In genomic region chr12:79555006-79555925, GRCh38 we compare ENCODE assay signal across 9 cellular contexts.
A peak's percentile ranks its signal among the peaks of the same experiment; 100 is the strongest.
DNase-seq lines count a peak whose midpoint lies in the region; ATAC-seq, FAIRE-seq and TF ChIP-seq lines count a peak whose summit lies in the region.
"Had no signal": no experiment of that assay in that cellular context is flagged by ENCODE, and none has a peak within 500 bp of the region (broad histone marks: within the 10 kb centered on the region; RNA-seq: fewer than 3 reads in every experiment).

No MANE protein-coding gene starts in this region.

- ATAC-seq in upper lobe of right lung: peak; percentile 61
- ATAC-seq in HG02973 (IDR thresholded peaks at IDR 0.05; ENCODE audit: unreplicated experiment): no peak

- no peak for FAIRE-seq in GM12892 (lab: Jason Lieb, UNC)

- no peaks in the 10 kb centered on the region for H4K20me1 ChIP-seq in hepatocyte (ENCODE audit: insufficient read depth, poor library complexity, severe bottlenecking)

- no peaks in the 10 kb centered on the region for H3K9me2 ChIP-seq in hepatocyte (replicated peaks; ENCODE audit: insufficient read depth)

- no peak overlapping the region for H2AFZ ChIP-seq in hepatocyte

- H3K4me1 ChIP-seq in hepatocyte (ENCODE audit: insufficient read depth) (peaks cover 29% of the 10 kb centered on the region), upper lobe of right lung (peaks cover 47% of the 10 kb centered on the region)
- H3K4me1 ChIP-seq: SJCRH30 had no signal

- H3K9me3 ChIP-seq in hepatocyte (ENCODE audit: low read depth) (no peaks in the 10 kb centered on the region), upper lobe of right lung (no peaks in the 10 kb centered on the region)
- H3K9me3 ChIP-seq: SJCRH30 had no signal

- WGBS in hepatocyte (ENCODE audit: low lambda C conversion rate, missing lambda C conversion rate): 59% methylated on average over 4 of the region's 4 CpGs

- H3K27ac ChIP-seq in VCaP (peak overlapping the region; percentile 87), hepatocyte (peak overlapping the region; percentile 51), upper lobe of right lung (no peak overlapping the region)
- H3K27ac ChIP-seq: SJCRH30 had no signal

- intact Hi-C loops in upper lobe of right lung (cut with DNase I): no loop called here

- no peak overlapping the region for H3K4me2 ChIP-seq in hepatocyte

- H3K4me3 ChIP-seq in hepatocyte (no peak overlapping the region), upper lobe of right lung (no peak overlapping the region)
- H3K4me3 ChIP-seq: SJCRH30 had no signal

- TF ChIP-seq CTCF in VCaP (conservative IDR thresholded peaks at IDR 0.05) (peak; percentile 81), hepatocyte (IDR thresholded peaks at IDR 0.05; ENCODE audit: poor library complexity) (peak; percentile 90), upper lobe of right lung (IDR thresholded peaks at IDR 0.05) (peak; percentile 58)

- TF ChIP-seq POLR2A in GM12892 (IDR thresholded peaks at IDR 0.05; ENCODE audit: low read depth, low read length): no peak

- H3K27me3 ChIP-seq in hepatocyte (no peaks in the 10 kb centered on the region), upper lobe of right lung (no peaks in the 10 kb centered on the region)
- H3K27me3 ChIP-seq: SJCRH30 had no signal

- H3K79me2 ChIP-seq in hepatocyte: no peaks in the 10 kb centered on the region

- H3K36me3 ChIP-seq in hepatocyte (replicated peaks; ENCODE audit: insufficient read depth, low read depth) (no peaks in the 10 kb centered on the region), upper lobe of right lung (no peaks in the 10 kb centered on the region)

- DNase-seq in GDM1 (lab: John Stamatoyannopoulos, UW): peak; percentile 1
- DNase-seq in HT-29 (ENCODE audit: low spot score): peak; percentile 59
- DNase-seq in hepatocyte (ENCODE audit: low spot score): peak; percentile 64
- DNase-seq in upper lobe of right lung: no peak
- no peak for DNase-seq in middle frontal gyrus (ENCODE audit: extremely low spot score, low spot score)
- no peak for DNase-seq in GM12892 (ENCODE audit: insufficient read length)

Comparison
In these comparisons a context has a peak if more than half of its experiments do, and no peak if none do; other contexts are left out.
1. DNase-seq: peak in GDM1 (single experiment), HT-29 (single experiment) and hepatocyte (single experiment); none in upper lobe of right lung (single experiment), middle frontal gyrus (single experiment) and GM12892 (single experiment).
2. Peak in every context shown above with its lines, with median percentiles within 50 percentile points of each other: CTCF ChIP-seq.